21 cellular contexts compared by ENCODE assay signal in genomic region chr4:16812041-16812440, GRCh38.
DNase-seq lines count a peak whose midpoint lies in the region; FAIRE-seq and TF ChIP-seq lines count a peak whose summit lies in the region.
"Had no signal": no experiment of that assay in that cellular context is flagged by ENCODE, and none has a peak within 500 bp of the region (broad histone marks: within the 10 kb centered on the region; RNA-seq: fewer than 3 reads in every experiment).

No MANE protein-coding gene starts in this region.

- no peaks in the 10 kb centered on the region for H4K20me1 ChIP-seq in endothelial cell of umbilical vein (replicated peaks; ENCODE audit: control insufficient read depth, extremely low read depth, insufficient read depth, low read length)
- H4K20me1 ChIP-seq: BLaER1 had no signal

- whole genome bisulfite sequencing in lower leg skin, 2 donors = 85 to 88% methylated on average over 3 of the region's 3 CpGs

- H3K9me1 ChIP-seq in endothelial cell of umbilical vein (replicated peaks; ENCODE audit: control insufficient read depth, extremely low read depth, insufficient read depth, low read length) = no peaks in the 10 kb centered on the region

- BruUV-seq in endothelial cell of umbilical vein (replicated peaks; lab: Mats Ljungman, UMichigan) = no TSS peak

- H3K36me3 ChIP-seq in endothelial cell of umbilical vein (ENCODE audit: control insufficient read depth in 2 of 2, extremely low read depth in 1 of 2, insufficient read depth in 2 of 2, low read length in 2 of 2) = peaks cover 0 to 9% of the 10 kb centered on the region in 2 experiments
- peaks cover 0 to 3% (median 0%) of the 10 kb centered on the region in 5 donors for H3K36me3 ChIP-seq in subcutaneous abdominal adipose tissue (ENCODE audit: control insufficient read depth in 5 of 5, insufficient read depth in 5 of 5, low read length in 5 of 5)
- H3K36me3 ChIP-seq: BLaER1 had no signal

- CTCF ChIA-PET in endothelial cell of umbilical vein (lab: Charles Lee) = interaction anchor here (0.6 to 1.9 kb wide), 4 partner anchors 8 to 636 kb away, joined by 4 to 6 read pairs (median 4); no protein-coding TSS in a partner anchor

- no peaks in the 10 kb centered on the region for H3K79me2 ChIP-seq in endothelial cell of umbilical vein (ENCODE audit: control insufficient read depth, insufficient read depth, low read length)

- peak; percentile 67 for FAIRE-seq in endothelial cell of umbilical vein (lab: Jason Lieb, UNC)
- FAIRE-seq: GM12878, GM19239, H1 had no signal

- H3K27ac ChIP-seq in endothelial cell of umbilical vein (ENCODE audit: insufficient read depth, low read depth, low read length) (no peak overlapping the region), subcutaneous abdominal adipose tissue (ENCODE audit: low read depth, low read length) (peak overlapping the region; percentile 4)
- H3K27ac ChIP-seq: BLaER1, C4-2B, GM23248 had no signal

- TF ChIP-seq POLR2A in endothelial cell of umbilical vein (IDR thresholded peaks at IDR 0.05; ENCODE audit: low read depth, low read length) (no peak), lower leg skin (IDR thresholded peaks at IDR 0.05) (no peak)

- H3K9ac ChIP-seq in endothelial cell of umbilical vein (replicated peaks; ENCODE audit: extremely low read depth, insufficient read depth, low read length) = no peak overlapping the region
- no peak overlapping the region for H3K9ac ChIP-seq in subcutaneous abdominal adipose tissue (ENCODE audit: low read length in 5 of 5)
- H3K9ac ChIP-seq: BLaER1, GM23248 had no signal

- TF ChIP-seq CTCF in endothelial cell of umbilical vein (IDR thresholded peaks at IDR 0.05; ENCODE audit: extremely low read depth in 1 of 2, insufficient read depth in 1 of 2, low read depth in 1 of 2, low read length in 2 of 2) (no peak), lower leg skin (IDR thresholded peaks at IDR 0.05) (no peak)

- H3K4me2 ChIP-seq in endothelial cell of umbilical vein (ENCODE audit: insufficient read depth, low read length) = peak overlapping the region; percentile 52
- H3K4me2 ChIP-seq: BLaER1 had no signal

- dilution Hi-C loops in endothelial cell of umbilical vein (cut with MboI; ENCODE audit: extremely low pct_ligation_motif_present, low sequenced_read_pairs) = no loop called here

- H3K4me3 ChIP-seq in endothelial cell of umbilical vein (replicated peaks in 1 of 3; ENCODE audit: insufficient read depth in 1 of 3, low read depth in 1 of 3, low read length in 3 of 3) (no peak overlapping the region), subcutaneous abdominal adipose tissue (ENCODE audit: low read depth in 1 of 5, low read length in 5 of 5) (no peak overlapping the region), lower leg skin (ENCODE audit: low read depth, poor library complexity, severe bottlenecking) (no peak overlapping the region)
- H3K4me3 ChIP-seq: BLaER1, GM12878, GM23248 had no signal

- POLR2A ChIA-PET in endothelial cell of umbilical vein (lab: Charles Lee) = no interaction called here

- no peaks in the 10 kb centered on the region for H3K9me3 ChIP-seq in endothelial cell of umbilical vein (replicated peaks; ENCODE audit: control insufficient read depth, insufficient read depth, low read length)
- peaks cover 0 to 10% (median 0%) of the 10 kb centered on the region in 5 donors for H3K9me3 ChIP-seq in subcutaneous abdominal adipose tissue (ENCODE audit: control insufficient read depth in 5 of 5, low read length in 5 of 5)
- H3K9me3 ChIP-seq: BLaER1, Caco-2 had no signal

- intact Hi-C loops in endothelial cell of umbilical vein (cut with micrococcal nuclease) = no loop called here
- intact Hi-C loops in lower leg skin (cut with DNase I; ENCODE audit: low total_unique reads) = no loop called here

- H3K27me3 ChIP-seq in endothelial cell of umbilical vein (ENCODE audit: control insufficient read depth in 2 of 2, insufficient read depth in 2 of 2, low read length in 2 of 2) = no peaks in the 10 kb centered on the region
- H3K27me3 ChIP-seq in subcutaneous abdominal adipose tissue (ENCODE audit: control insufficient read depth in 5 of 5, insufficient read depth in 4 of 5, low read length in 5 of 5) = no peaks in the 10 kb centered on the region
- H3K27me3 ChIP-seq: BLaER1 had no signal

- H2AFZ ChIP-seq in endothelial cell of umbilical vein (ENCODE audit: low read depth, low read length) = no peak overlapping the region
- H2AFZ ChIP-seq: GM23248 had no signal

- H3K4me1 ChIP-seq in endothelial cell of umbilical vein (ENCODE audit: control insufficient read depth, extremely low read depth, insufficient read depth, low read length) = peaks cover 12% of the 10 kb centered on the region
- H3K4me1 ChIP-seq in subcutaneous abdominal adipose tissue (ENCODE audit: control insufficient read depth in 5 of 5, insufficient read depth in 5 of 5, low read length in 5 of 5) = peaks cover 0 to 10% (median under 1%) of the 10 kb centered on the region in 5 donors
- H3K4me1 ChIP-seq: BLaER1, Caco-2 had no signal

- DNase-seq in OCI-M1 (lab: John Stamatoyannopoulos, UW) = peak; percentile 73
- peak; percentile 22 for DNase-seq in endothelial cell of umbilical vein (ENCODE audit: low read depth, low spot score)
- DNase-seq in OCI-M2 (lab: John Stamatoyannopoulos, UW; ENCODE audit: unreplicated experiment) = no peak
- DNase-seq in lower leg skin (ENCODE audit: low spot score in 2 of 2) = no peak
- no peak for DNase-seq in RKO (ENCODE audit: low spot score)
- DNase-seq: Caco-2; CD4-positive, CD25-positive, alpha-beta regulatory T cell; CD8-positive, alpha-beta T cell; DMS153; DND-41; EL; GDM1; GM23248; H7; HCEC 1CT had no signal

TF ChIP-seq in endothelial cell of umbilical vein, 7 proteins besides CTCF, POLR2A, EP300 and RAD21:
- TF ChIP-seq FOS (IDR thresholded peaks at IDR 0.05; ENCODE audit: borderline replicate concordance, insufficient read depth, low read length) (no peak), MYC (IDR thresholded peaks at IDR 0.05; ENCODE audit: low read depth, low read length) (no peak), EZH2 (IDR thresholded peaks at IDR 0.05; ENCODE audit: borderline replicate concordance, low read depth, low read length, severe bottlenecking) (no peak), JUN (IDR thresholded peaks at IDR 0.05; ENCODE audit: borderline replicate concordance, insufficient read depth, insufficient read length, low read depth) (no peak), GATA2 (IDR thresholded peaks at IDR 0.05; ENCODE audit: insufficient read depth, insufficient read length, low read depth, low read length) (peak; percentile 40), MAX (IDR thresholded peaks at IDR 0.05; ENCODE audit: insufficient read depth, insufficient read length) (no peak), POLR2AphosphoS5 (IDR thresholded peaks at IDR 0.05; ENCODE audit: insufficient read depth, low read depth, low read length) (no peak)

Comparison
In these comparisons a context has a peak if more than half of its experiments do, and no peak if none do; other contexts are left out.
1. DNase-seq: peak in OCI-M1 (single experiment) and endothelial cell of umbilical vein (single experiment); none in OCI-M2 (single experiment), lower leg skin (0 of 2) and RKO (single experiment).